Comparison of ENCODE assay signal across 1 cellular context in the genomic region with DNA sequence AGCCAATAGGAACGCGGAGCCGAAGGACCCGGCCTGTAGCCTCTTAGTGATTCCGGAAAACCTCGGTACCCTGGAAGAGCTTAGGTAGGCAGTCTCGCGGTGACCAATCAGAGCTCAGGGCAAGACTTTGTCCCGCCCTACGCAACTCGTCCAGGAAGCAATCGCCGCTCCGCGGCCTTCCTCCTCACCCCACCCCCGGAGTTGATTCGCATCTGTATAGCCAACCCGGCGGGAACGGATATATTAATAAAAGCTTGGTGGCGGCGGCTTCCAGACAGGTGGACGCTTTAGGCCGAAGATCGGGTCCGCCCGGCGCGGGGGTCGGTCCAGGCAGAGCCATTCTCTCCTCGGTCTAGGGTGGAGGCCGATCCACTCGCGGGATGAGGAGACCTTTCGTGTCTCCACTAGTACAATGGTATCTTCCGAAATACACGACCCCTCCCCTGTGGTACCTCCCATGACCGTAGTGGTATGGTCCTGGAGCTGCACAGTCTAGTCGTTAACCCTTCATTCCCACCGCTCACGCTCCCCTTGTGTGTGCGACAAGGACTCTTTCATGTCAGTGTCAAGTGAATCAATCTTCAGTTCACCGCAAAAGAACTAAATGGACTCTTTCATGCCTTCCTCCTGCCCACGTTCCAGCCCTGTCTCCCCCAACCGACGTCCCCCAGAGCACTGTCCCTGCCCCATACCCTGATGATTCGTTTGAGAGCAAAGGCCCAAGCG.
TF ChIP-seq lines count a peak whose summit lies in the region.

No MANE protein-coding gene starts in this region.

TF ChIP-seq in WTC11, 78 proteins besides CTCF, POLR2A, EP300 and RAD21 (continued from another document):
- no peak for TF ChIP-seq RELA (CRISPR knock-in tag; IDR thresholded peaks at IDR 0.05; ENCODE audit: borderline replicate concordance)
- TF ChIP-seq SOX15 (CRISPR knock-in tag; IDR thresholded peaks at IDR 0.05) = no peak
- TF ChIP-seq, protein P1, sequence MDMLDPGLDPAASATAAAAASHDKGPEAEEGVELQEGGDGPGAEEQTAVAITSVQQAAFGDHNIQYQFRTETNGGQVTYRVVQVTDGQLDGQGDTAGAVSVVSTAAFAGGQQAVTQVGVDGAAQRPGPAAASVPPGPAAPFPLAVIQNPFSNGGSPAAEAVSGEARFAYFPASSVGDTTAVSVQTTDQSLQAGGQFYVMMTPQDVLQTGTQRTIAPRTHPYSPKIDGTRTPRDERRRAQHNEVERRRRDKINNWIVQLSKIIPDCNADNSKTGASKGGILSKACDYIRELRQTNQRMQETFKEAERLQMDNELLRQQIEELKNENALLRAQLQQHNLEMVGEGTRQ (CRISPR knock-in tag; IDR thresholded peaks at IDR 0.05) = no peak
- no peak for TF ChIP-seq ZNF423 (CRISPR knock-in tag; IDR thresholded peaks at IDR 0.05)
- TF ChIP-seq, protein P2, sequence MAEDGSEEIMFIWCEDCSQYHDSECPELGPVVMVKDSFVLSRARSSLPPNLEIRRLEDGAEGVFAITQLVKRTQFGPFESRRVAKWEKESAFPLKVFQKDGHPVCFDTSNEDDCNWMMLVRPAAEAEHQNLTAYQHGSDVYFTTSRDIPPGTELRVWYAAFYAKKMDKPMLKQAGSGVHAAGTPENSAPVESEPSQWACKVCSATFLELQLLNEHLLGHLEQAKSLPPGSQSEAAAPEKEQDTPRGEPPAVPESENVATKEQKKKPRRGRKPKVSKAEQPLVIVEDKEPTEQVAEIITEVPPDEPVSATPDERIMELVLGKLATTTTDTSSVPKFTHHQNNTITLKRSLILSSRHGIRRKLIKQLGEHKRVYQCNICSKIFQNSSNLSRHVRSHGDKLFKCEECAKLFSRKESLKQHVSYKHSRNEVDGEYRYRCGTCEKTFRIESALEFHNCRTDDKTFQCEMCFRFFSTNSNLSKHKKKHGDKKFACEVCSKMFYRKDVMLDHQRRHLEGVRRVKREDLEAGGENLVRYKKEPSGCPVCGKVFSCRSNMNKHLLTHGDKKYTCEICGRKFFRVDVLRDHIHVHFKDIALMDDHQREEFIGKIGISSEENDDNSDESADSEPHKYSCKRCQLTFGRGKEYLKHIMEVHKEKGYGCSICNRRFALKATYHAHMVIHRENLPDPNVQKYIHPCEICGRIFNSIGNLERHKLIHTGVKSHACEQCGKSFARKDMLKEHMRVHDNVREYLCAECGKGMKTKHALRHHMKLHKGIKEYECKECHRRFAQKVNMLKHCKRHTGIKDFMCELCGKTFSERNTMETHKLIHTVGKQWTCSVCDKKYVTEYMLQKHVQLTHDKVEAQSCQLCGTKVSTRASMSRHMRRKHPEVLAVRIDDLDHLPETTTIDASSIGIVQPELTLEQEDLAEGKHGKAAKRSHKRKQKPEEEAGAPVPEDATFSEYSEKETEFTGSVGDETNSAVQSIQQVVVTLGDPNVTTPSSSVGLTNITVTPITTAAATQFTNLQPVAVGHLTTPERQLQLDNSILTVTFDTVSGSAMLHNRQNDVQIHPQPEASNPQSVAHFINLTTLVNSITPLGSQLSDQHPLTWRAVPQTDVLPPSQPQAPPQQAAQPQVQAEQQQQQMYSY (CRISPR knock-in tag; IDR thresholded peaks at IDR 0.05) = no peak
- TF ChIP-seq OVOL2 (CRISPR knock-in tag; IDR thresholded peaks at IDR 0.05; ENCODE audit: borderline replicate concordance) = no peak
- TF ChIP-seq SP1 (CRISPR knock-in tag; conservative IDR thresholded peaks at IDR 0.05) = 0 out of 2 replicates have a peak, but pooled peaks have one; percentile 9
- peak; percentile 56; the same call in 1 of the 2 replicates for TF ChIP-seq NR2C2 (CRISPR knock-in tag; IDR thresholded peaks at IDR 0.05)
- TF ChIP-seq NFYB (CRISPR knock-in tag; conservative IDR thresholded peaks at IDR 0.05; ENCODE audit: low read depth) = peak; percentile 87
- no peak for TF ChIP-seq TP53 (CRISPR knock-in tag; IDR thresholded peaks at IDR 0.05)
- TF ChIP-seq, protein P3, sequence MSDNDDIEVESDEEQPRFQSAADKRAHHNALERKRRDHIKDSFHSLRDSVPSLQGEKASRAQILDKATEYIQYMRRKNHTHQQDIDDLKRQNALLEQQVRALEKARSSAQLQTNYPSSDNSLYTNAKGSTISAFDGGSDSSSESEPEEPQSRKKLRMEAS (CRISPR knock-in tag; IDR thresholded peaks at IDR 0.05) = no peak
